21 cellular contexts compared by ENCODE assay signal in genomic region chr14:65256714-65257113, GRCh38.
"Had no signal": no experiment of that assay in that cellular context is flagged by ENCODE, and none has a peak within 500 bp of the region (broad histone marks: within the 10 kb centered on the region; RNA-seq: fewer than 3 reads in every experiment).

No MANE protein-coding gene starts in this region.

- H3K4me1 ChIP-seq: psoas muscle had no signal

- H3K4me3 Mint-ChIP-seq: activated CD4-positive, alpha-beta T cell treated with anti-CD3 and anti-CD28 coated beads, Interleukin-2, amount 10 ng/mL, durations not matched to agents 7 days and 5 days; activated naive CD4-positive, alpha-beta T cell treated with anti-CD3 and anti-CD28 coated beads, Interleukin-2, amount 10 ng/mL, durations not matched to agents 7 days and 5 days; activated naive CD8-positive, alpha-beta T cell treated with anti-CD3 and anti-CD28 coated beads, Interleukin-2, amount 50 U/mL, for 24 hours had no signal

- H3K27ac Mint-ChIP-seq: activated CD4-positive, alpha-beta T cell treated with anti-CD3 and anti-CD28 coated beads, Interleukin-2, amount 10 ng/mL, durations not matched to agents 7 days and 5 days; activated naive CD4-positive, alpha-beta T cell treated with anti-CD3 and anti-CD28 coated beads, Interleukin-2, amount 10 ng/mL, durations not matched to agents 7 days and 5 days; activated naive CD8-positive, alpha-beta T cell treated with anti-CD3 and anti-CD28 coated beads, Interleukin-2, amount 50 U/mL, for 24 hours had no signal

- H3K36me3 ChIP-seq: thoracic aorta had no signal

- H3K27me3 Mint-ChIP-seq: brain had no signal

- H3K36me3 Mint-ChIP-seq: brain had no signal

- H3K4me3 ChIP-seq: lung, mucosa of descending colon, psoas muscle, skin epidermis, thoracic aorta had no signal

- H3K27ac ChIP-seq: psoas muscle, skin epidermis, thoracic aorta had no signal

- H3K9me3 ChIP-seq: mucosa of descending colon, psoas muscle had no signal

- ATAC-seq: activated naive CD8-positive, alpha-beta T cell treated with anti-CD3 and anti-CD28 coated beads, Interleukin-2, amount 50 U/mL, for 24 hours; left lobe of liver; psoas muscle; right cardiac atrium had no signal

- DNase-seq: activated CD4-positive, alpha-beta T cell treated with anti-CD3 and anti-CD28 coated beads, Interleukin-2, amount 10 ng/mL, durations not matched to agents 7 days and 5 days; activated CD8-positive, alpha-beta memory T cell treated with anti-CD3 and anti-CD28 coated beads, Interleukin-2, amount 50 U/mL, for 4 hours; activated effector memory CD4-positive, alpha-beta T cell treated with Interleukin-2 at 50 U/mL for 16 hours; activated naive CD4-positive, alpha-beta T cell treated with anti-CD3 and anti-CD28 coated beads, Interleukin-2, amount 10 ng/mL, durations not matched to agents 7 days and 5 days; activated naive CD8-positive, alpha-beta T cell treated with anti-CD3 and anti-CD28 coated beads, Interleukin-2, amount 50 U/mL, for 24 hours; activated T-cell treated with anti-CD3 and anti-CD28 coated beads, Interleukin-2, amount 50 U/mL, for 48 hours; anterior cingulate cortex; caudate nucleus; foreskin melanocyte; glutamatergic neuron; naive thymus-derived CD8-positive, alpha-beta T cell; psoas muscle; right cardiac atrium; stimulated activated CD4-positive, alpha-beta T cell treated with anti-CD3 and anti-CD28 coated beads, Interleukin-15, amount 100 ng/mL, for 24 hours; stimulated activated CD4-positive, alpha-beta T cell treated with anti-CD3 and anti-CD28 coated beads, Interleukin-2, amount 100 ng/mL, for 48 hours had no signal
